In the genomic region with DNA sequence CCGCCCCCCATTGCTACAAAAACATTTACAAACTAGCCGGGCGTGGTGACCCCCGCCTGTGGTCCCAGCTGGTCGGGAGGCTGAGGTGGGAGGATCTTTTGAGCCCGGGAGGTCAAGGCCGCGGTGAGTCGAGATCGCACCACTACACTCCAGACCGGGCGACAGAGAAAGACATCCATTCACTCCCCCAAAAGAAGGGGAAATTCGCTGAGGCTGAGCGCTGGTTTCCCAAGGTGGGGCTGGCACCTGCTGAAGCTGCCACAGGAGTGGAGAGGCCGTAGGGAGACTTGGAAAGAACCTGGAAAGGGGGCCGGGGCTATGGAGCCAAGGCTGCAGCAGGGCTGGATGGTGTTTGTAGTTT, we compare ENCODE assay signal across 1 cellular context.
TF ChIP-seq lines count a peak whose summit lies in the region.

No MANE protein-coding gene starts in this region.

TF ChIP-seq in SK-N-SH, 30 proteins besides CTCF, POLR2A, EP300 and RAD21 (continued from another document):
- TF ChIP-seq, protein P1, sequence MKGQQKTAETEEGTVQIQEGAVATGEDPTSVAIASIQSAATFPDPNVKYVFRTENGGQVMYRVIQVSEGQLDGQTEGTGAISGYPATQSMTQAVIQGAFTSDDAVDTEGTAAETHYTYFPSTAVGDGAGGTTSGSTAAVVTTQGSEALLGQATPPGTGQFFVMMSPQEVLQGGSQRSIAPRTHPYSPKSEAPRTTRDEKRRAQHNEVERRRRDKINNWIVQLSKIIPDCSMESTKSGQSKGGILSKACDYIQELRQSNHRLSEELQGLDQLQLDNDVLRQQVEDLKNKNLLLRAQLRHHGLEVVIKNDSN (IDR thresholded peaks at IDR 0.05; ENCODE audit: borderline replicate concordance, low read depth) = no peak
- TF ChIP-seq SIN3A (IDR thresholded peaks at IDR 0.05; ENCODE audit: borderline replicate concordance, low read depth, low read length) (no peak), FOXJ3 (CRISPR knock-in tag; IDR thresholded peaks at IDR 0.05) (no peak), FOSL2 (IDR thresholded peaks at IDR 0.05; ENCODE audit: borderline replicate concordance, low read depth) (no peak), TAF1 (IDR thresholded peaks at IDR 0.05; ENCODE audit: borderline replicate concordance, low read depth, low read length) (no peak), MXI1 (IDR thresholded peaks at IDR 0.05; ENCODE audit: low read depth, low read length) (no peak), RXRA (IDR thresholded peaks at IDR 0.05; ENCODE audit: borderline replicate concordance, low read depth) (no peak), NRF1 (IDR thresholded peaks at IDR 0.05; ENCODE audit: low read depth, low read length) (no peak), CHD2 (IDR thresholded peaks at IDR 0.05; ENCODE audit: low read length, partially characterized antibody) (no peak)
TF ChIP-seq in SK-N-SH: peak in this region for 0.
